ENCODE assay signal across 29 cellular contexts in the genomic region with DNA sequence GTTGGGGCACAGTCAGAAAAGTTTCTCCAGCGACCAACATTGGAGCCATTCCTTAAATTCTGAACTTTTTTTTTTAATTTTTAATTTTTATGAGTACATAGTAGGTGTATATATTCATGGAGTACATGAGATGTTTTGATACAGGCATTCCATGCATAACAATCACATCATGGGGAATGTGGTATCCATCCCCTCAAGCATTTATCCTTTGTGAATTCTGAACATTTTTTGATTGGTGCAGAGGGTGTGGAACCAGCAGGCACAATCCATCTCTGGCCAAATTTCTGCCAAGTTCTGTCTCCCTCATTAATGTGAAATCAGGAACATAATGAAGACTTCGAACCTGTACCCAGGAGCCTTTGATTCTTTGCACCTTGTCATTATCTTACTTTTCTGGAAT.
"Had no signal": no experiment of that assay in that cellular context is flagged by ENCODE, and none has a peak within 500 bp of the region (broad histone marks: within the 10 kb centered on the region; RNA-seq: fewer than 3 reads in every experiment).

No MANE protein-coding gene starts in this region.

- H3K4me3 ChIP-seq: left lung, lung, mucosa of descending colon, ovary, right atrium auricular region, right lobe of liver, skin epidermis, stomach, testis, thyroid gland, transverse colon, upper lobe of left lung, vagina had no signal

- ATAC-seq: left colon; left lung; mucosa of descending colon; naive thymus-derived CD8-positive, alpha-beta T cell; right lobe of liver; stimulated activated naive B cell treated with anti-CD40 and anti-IgM and Interleukin-4, amounts not matched to agents 10 μg/mL and 1 μg/mL and 100 μg/mL, for 72 hours; stimulated activated naive CD8-positive, alpha-beta T cell treated with anti-CD3 and anti-CD28 coated beads, Interleukin-15, Interleukin-2, amounts not matched to agents 100 U/mL and 50 U/mL, for 24 hours had no signal

- H3K4me3 Mint-ChIP-seq: immature natural killer cell; naive thymus-derived CD8-positive, alpha-beta T cell; nephron; neural crest cell; stimulated activated naive B cell treated with anti-CD40 and anti-IgM and Interleukin-4, amounts not matched to agents 10 μg/mL and 1 μg/mL and 100 μg/mL, for 72 hours had no signal

- DNase-seq: hypothalamus; immature natural killer cell; kidney; left colon; left lung; midbrain; mucosa of descending colon; naive thymus-derived CD8-positive, alpha-beta T cell; nucleus accumbens; ovary; right lobe of liver; stimulated activated CD4-positive, alpha-beta T cell treated with anti-CD3 and anti-CD28 coated beads, Interleukin-12 subunit alpha, Interleukin-12 subunit beta, amount 100 ng/mL, for 4 hours; stimulated activated CD4-positive, alpha-beta T cell treated with anti-CD3 and anti-CD28 coated beads, Interleukin-15, amount 100 ng/mL, for 24 hours; stimulated activated CD4-positive, alpha-beta T cell treated with anti-CD3 and anti-CD28 coated beads, Interleukin-2, amount 100 ng/mL, for 24 hours; stimulated activated CD4-positive, alpha-beta T cell treated with anti-CD3 and anti-CD28 coated beads, Interleukin-4, amount 100 ng/mL, for 1 hour; stimulated activated naive B cell treated with anti-CD40 and anti-IgM and Interleukin-4, amounts not matched to agents 10 μg/mL and 1 μg/mL and 100 μg/mL, for 72 hours; stimulated activated naive CD8-positive, alpha-beta T cell treated with anti-CD3 and anti-CD28 coated beads, Interleukin-15, Interleukin-2, amounts not matched to agents 100 U/mL and 50 U/mL, for 24 hours; stomach; testis; thyroid gland; transverse colon; upper lobe of left lung had no signal

- H3K36me3 Mint-ChIP-seq: immature natural killer cell; naive thymus-derived CD8-positive, alpha-beta T cell; stimulated activated naive B cell treated with anti-CD40 and anti-IgM and Interleukin-4, amounts not matched to agents 10 μg/mL and 1 μg/mL and 100 μg/mL, for 72 hours had no signal

- H3K4me1 ChIP-seq: left lung, right atrium auricular region, right lobe of liver, stomach, testis, thyroid gland, transverse colon, upper lobe of left lung, vagina had no signal

- H3K27me3 ChIP-seq: left lung, ovary, right atrium auricular region, right lobe of liver, stomach, testis, thyroid gland, transverse colon, upper lobe of left lung, vagina had no signal

- H3K9me3 ChIP-seq: left lung, mucosa of descending colon, ovary, right atrium auricular region, right lobe of liver, stomach, testis, thyroid gland, transverse colon, upper lobe of left lung, vagina had no signal

- H3K27ac Mint-ChIP-seq: immature natural killer cell; naive thymus-derived CD8-positive, alpha-beta T cell; nephron; progenitor cell of endocrine pancreas; stimulated activated naive B cell treated with anti-CD40 and anti-IgM and Interleukin-4, amounts not matched to agents 10 μg/mL and 1 μg/mL and 100 μg/mL, for 72 hours had no signal

- H3K27me3 Mint-ChIP-seq: naive thymus-derived CD8-positive, alpha-beta T cell; progenitor cell of endocrine pancreas had no signal

- H3K36me3 ChIP-seq: left lung, ovary, right atrium auricular region, right lobe of liver, stomach, thyroid gland, transverse colon, upper lobe of left lung, vagina had no signal

- H3K4me1 Mint-ChIP-seq: immature natural killer cell; naive thymus-derived CD8-positive, alpha-beta T cell; nephron; neural crest cell; stimulated activated naive B cell treated with anti-CD40 and anti-IgM and Interleukin-4, amounts not matched to agents 10 μg/mL and 1 μg/mL and 100 μg/mL, for 72 hours had no signal

- H3K27ac ChIP-seq: left lung, ovary, right atrium auricular region, right lobe of liver, skin epidermis, stomach, testis, thyroid gland, transverse colon, upper lobe of left lung, vagina had no signal
